In genomic region chr7:43650457-43651052, GRCh38 we compare ENCODE assay signal across 1 cellular context.
TF ChIP-seq lines count a peak whose summit lies in the region.

No MANE protein-coding gene starts in this region.

TF ChIP-seq in H1, 55 proteins besides CTCF, POLR2A, EP300 and RAD21 (continued from another document):
- TF ChIP-seq, protein P1, sequence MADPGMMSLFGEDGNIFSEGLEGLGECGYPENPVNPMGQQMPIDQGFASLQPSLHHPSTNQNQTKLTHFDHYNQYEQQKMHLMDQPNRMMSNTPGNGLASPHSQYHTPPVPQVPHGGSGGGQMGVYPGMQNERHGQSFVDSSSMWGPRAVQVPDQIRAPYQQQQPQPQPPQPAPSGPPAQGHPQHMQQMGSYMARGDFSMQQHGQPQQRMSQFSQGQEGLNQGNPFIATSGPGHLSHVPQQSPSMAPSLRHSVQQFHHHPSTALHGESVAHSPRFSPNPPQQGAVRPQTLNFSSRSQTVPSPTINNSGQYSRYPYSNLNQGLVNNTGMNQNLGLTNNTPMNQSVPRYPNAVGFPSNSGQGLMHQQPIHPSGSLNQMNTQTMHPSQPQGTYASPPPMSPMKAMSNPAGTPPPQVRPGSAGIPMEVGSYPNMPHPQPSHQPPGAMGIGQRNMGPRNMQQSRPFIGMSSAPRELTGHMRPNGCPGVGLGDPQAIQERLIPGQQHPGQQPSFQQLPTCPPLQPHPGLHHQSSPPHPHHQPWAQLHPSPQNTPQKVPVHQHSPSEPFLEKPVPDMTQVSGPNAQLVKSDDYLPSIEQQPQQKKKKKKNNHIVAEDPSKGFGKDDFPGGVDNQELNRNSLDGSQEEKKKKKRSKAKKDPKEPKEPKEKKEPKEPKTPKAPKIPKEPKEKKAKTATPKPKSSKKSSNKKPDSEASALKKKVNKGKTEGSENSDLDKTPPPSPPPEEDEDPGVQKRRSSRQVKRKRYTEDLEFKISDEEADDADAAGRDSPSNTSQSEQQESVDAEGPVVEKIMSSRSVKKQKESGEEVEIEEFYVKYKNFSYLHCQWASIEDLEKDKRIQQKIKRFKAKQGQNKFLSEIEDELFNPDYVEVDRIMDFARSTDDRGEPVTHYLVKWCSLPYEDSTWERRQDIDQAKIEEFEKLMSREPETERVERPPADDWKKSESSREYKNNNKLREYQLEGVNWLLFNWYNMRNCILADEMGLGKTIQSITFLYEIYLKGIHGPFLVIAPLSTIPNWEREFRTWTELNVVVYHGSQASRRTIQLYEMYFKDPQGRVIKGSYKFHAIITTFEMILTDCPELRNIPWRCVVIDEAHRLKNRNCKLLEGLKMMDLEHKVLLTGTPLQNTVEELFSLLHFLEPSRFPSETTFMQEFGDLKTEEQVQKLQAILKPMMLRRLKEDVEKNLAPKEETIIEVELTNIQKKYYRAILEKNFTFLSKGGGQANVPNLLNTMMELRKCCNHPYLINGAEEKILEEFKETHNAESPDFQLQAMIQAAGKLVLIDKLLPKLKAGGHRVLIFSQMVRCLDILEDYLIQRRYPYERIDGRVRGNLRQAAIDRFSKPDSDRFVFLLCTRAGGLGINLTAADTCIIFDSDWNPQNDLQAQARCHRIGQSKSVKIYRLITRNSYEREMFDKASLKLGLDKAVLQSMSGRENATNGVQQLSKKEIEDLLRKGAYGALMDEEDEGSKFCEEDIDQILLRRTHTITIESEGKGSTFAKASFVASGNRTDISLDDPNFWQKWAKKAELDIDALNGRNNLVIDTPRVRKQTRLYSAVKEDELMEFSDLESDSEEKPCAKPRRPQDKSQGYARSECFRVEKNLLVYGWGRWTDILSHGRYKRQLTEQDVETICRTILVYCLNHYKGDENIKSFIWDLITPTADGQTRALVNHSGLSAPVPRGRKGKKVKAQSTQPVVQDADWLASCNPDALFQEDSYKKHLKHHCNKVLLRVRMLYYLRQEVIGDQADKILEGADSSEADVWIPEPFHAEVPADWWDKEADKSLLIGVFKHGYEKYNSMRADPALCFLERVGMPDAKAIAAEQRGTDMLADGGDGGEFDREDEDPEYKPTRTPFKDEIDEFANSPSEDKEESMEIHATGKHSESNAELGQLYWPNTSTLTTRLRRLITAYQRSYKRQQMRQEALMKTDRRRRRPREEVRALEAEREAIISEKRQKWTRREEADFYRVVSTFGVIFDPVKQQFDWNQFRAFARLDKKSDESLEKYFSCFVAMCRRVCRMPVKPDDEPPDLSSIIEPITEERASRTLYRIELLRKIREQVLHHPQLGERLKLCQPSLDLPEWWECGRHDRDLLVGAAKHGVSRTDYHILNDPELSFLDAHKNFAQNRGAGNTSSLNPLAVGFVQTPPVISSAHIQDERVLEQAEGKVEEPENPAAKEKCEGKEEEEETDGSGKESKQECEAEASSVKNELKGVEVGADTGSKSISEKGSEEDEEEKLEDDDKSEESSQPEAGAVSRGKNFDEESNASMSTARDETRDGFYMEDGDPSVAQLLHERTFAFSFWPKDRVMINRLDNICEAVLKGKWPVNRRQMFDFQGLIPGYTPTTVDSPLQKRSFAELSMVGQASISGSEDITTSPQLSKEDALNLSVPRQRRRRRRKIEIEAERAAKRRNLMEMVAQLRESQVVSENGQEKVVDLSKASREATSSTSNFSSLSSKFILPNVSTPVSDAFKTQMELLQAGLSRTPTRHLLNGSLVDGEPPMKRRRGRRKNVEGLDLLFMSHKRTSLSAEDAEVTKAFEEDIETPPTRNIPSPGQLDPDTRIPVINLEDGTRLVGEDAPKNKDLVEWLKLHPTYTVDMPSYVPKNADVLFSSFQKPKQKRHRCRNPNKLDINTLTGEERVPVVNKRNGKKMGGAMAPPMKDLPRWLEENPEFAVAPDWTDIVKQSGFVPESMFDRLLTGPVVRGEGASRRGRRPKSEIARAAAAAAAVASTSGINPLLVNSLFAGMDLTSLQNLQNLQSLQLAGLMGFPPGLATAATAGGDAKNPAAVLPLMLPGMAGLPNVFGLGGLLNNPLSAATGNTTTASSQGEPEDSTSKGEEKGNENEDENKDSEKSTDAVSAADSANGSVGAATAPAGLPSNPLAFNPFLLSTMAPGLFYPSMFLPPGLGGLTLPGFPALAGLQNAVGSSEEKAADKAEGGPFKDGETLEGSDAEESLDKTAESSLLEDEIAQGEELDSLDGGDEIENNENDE (IDR thresholded peaks at IDR 0.05; ENCODE audit: insufficient replicate concordance, low read length): no peak
- no peak for TF ChIP-seq TBP (IDR thresholded peaks at IDR 0.05; ENCODE audit: low read depth, low read length)
- no peak for TF ChIP-seq POLR2AphosphoS5 (IDR thresholded peaks at IDR 0.05; ENCODE audit: low read depth, low read length)
- TF ChIP-seq RFX5 (IDR thresholded peaks at IDR 0.05; ENCODE audit: borderline replicate concordance, low read depth, low read length): no peak
- no peak for TF ChIP-seq SUZ12 (IDR thresholded peaks at IDR 0.05; ENCODE audit: low read length)
